16 cellular contexts compared by ENCODE assay signal in genomic region chr1:205046870-205047269, GRCh38. TPM values are rescaled to one million over a fixed set of nuclear protein-coding genes. Genes with fewer than 3 reads are reported as not detected.
DNase-seq lines count a peak whose midpoint lies in the region; ATAC-seq and TF ChIP-seq lines count a peak whose summit lies in the region.
"Had no signal": no experiment of that assay in that cellular context is flagged by ENCODE, and none has a peak within 500 bp of the region (broad histone marks: within the 10 kb centered on the region; RNA-seq: fewer than 3 reads in every experiment).

No MANE protein-coding gene starts in this region.

- H3K4me1 ChIP-seq in SJCRH30, result peaks cover 8% of the 10 kb centered on the region; the same call in 1 of the 2 replicates

- DNase-seq in SJCRH30 (peak; percentile 40 to 51), midbrain (lab: John Stamatoyannopoulos, UW) (peak; percentile 57), superior temporal gyrus (ENCODE audit: extremely low spot score) (peak; percentile 85), GM10266 (ENCODE audit: extremely low spot score) (no peak)
- DNase-seq in activated CD8-positive, alpha-beta memory T cell treated with anti-CD3 and anti-CD28 coated beads for 24 hours, result no peak
- DNase-seq: DMS 273 treated with DMSO at 0.1 percent for 48 hours, HCEC 1CT, NCI-H146, NCI-H2081 treated with DMSO at 0.1 percent for 48 hours, NCI-H226, NCI-H526, PC-9 had no signal

- peaks cover 50% of the 10 kb centered on the region for H3K27me3 ChIP-seq in SJCRH30

- H3K27ac ChIP-seq in SJCRH30 (no peak overlapping the region), cingulate gyrus (ENCODE audit: low read depth, low read length) (peak overlapping the region; percentile 99)
- H3K27ac ChIP-seq: PC-9, SK-N-MC had no signal

- ATAC-seq in GM18868 (IDR thresholded peaks at IDR 0.05; ENCODE audit: unreplicated experiment), result no peak

- no peak overlapping the region for H3K4me3 ChIP-seq in SJCRH30
- H3K4me3 ChIP-seq: PC-9, SK-N-MC had no signal

- H3K9me3 ChIP-seq in SJCRH30 (replicated peaks), result no peaks in the 10 kb centered on the region

- no peaks in the 10 kb centered on the region for H3K36me3 ChIP-seq in SJCRH30

- no peak for TF ChIP-seq CTCF in GM10266 (IDR thresholded peaks at IDR 0.05; ENCODE audit: control insufficient read depth, insufficient read depth, low read depth, missing control alignments)

RNA-seq across cellular contexts. Expression of gene CNTN2, which starts 3.9 kb away (rescaled TPM):
- total RNA-seq in SJCRH30 (2014; rRNA removed; shearing (Covaris generic)), result 0.08 and 0.36 TPM in 2 replicates
- total RNA-seq: Daoy, PC-9 had no signal

RNA-seq across cellular contexts. Expression of gene TMEM81, which starts 37.4 kb away (rescaled TPM):
- total RNA-seq in SJCRH30 (2014; rRNA removed; shearing (Covaris generic)), result 3.9 and 4.5 TPM in 2 replicates

Comparison
In these comparisons a context has a peak if more than half of its experiments do, and no peak if none do; other contexts are left out.
1. DNase-seq: peak in SJCRH30 (2 of 2), midbrain (single experiment) and superior temporal gyrus (single experiment); none in activated CD8-positive, alpha-beta memory T cell treated with anti-CD3 and anti-CD28 coated beads for 24 hours (single experiment) and GM10266 (single experiment).